ENCODE assay signal across 8 cellular contexts in genomic region chr19:48810151-48810550, GRCh38. TPM values are rescaled to one million over a fixed set of nuclear protein-coding genes. Genes with fewer than 3 reads are reported as not detected.
DNase-seq lines count a peak whose midpoint lies in the region; ATAC-seq and TF ChIP-seq lines count a peak whose summit lies in the region.

No MANE protein-coding gene starts in this region.

- H3K36me3 ChIP-seq in colonic mucosa = no peaks in the 10 kb centered on the region

- TF ChIP-seq CTCF in LNCaP clone FGC (IDR thresholded peaks at IDR 0.05; ENCODE audit: control insufficient read depth, extremely low read depth, insufficient read depth) (no peak), colonic mucosa (IDR thresholded peaks at IDR 0.05) (no peak), nephron progenitor cell (IDR thresholded peaks at IDR 0.05) (no peak)

- ATAC-seq in HG03175 (IDR thresholded peaks at IDR 0.05; ENCODE audit: unreplicated experiment) (no peak), GM18520 (IDR thresholded peaks at IDR 0.05; ENCODE audit: unreplicated experiment) (no peak)

- intact Hi-C loops in colonic mucosa (cut with DNase I) = no loop called here

- H3K27ac Mint-ChIP-seq in nephron progenitor cell = peak overlapping the region; percentile 50

- H3K4me3 Mint-ChIP-seq in nephron progenitor cell = peak overlapping the region; percentile 81

- H3K4me1 Mint-ChIP-seq in nephron progenitor cell = peaks cover 62% of the 10 kb centered on the region

- peak overlapping the region; percentile 85 for H3K27ac ChIP-seq in colonic mucosa

- no peaks in the 10 kb centered on the region for H3K9me3 ChIP-seq in colonic mucosa

- peaks cover 8% of the 10 kb centered on the region for H3K27me3 Mint-ChIP-seq in nephron progenitor cell (ENCODE audit: low read depth, poor library complexity)

- H3K9me3 Mint-ChIP-seq in nephron progenitor cell = no peaks in the 10 kb centered on the region

- peak; percentile 11 for DNase-seq in CD1c-positive myeloid dendritic cell (ENCODE audit: extremely low spot score)
- no peak for DNase-seq in LNCaP clone FGC (ENCODE audit: low read depth)
- no peak for DNase-seq in colonic mucosa
- no peak for DNase-seq in nephron progenitor cell
- DNase-seq in stimulated activated CD4-positive, alpha-beta T cell treated with anti-CD3 and anti-CD28 coated beads, Interleukin-2, amount 100 ng/mL, for 24 hours = no peak
- no peak for DNase-seq in SK-N-DZ (ENCODE audit: low spot score)

- H3K36me3 Mint-ChIP-seq in nephron progenitor cell (ENCODE audit: low read depth) = no peaks in the 10 kb centered on the region

- peak overlapping the region; percentile 73 to 77 for H3K9ac ChIP-seq in colonic mucosa (ENCODE audit: low read depth in 2 of 2, low read length in 2 of 2)

- H3K4me3 ChIP-seq in LNCaP clone FGC (ENCODE audit: low read depth, low read length) (peak overlapping the region; percentile 70), colonic mucosa (peak overlapping the region; percentile 66)

- no peaks in the 10 kb centered on the region for H3K27me3 ChIP-seq in colonic mucosa

- peaks cover 4% of the 10 kb centered on the region for H3K4me1 ChIP-seq in colonic mucosa

RNA-seq across cellular contexts. Expression of gene BCAT2, which starts 0.7 kb away (rescaled TPM):
- 10 to 100 TPM; 74.8 to 85.5 TPM for total RNA-seq in colonic mucosa
- polyA plus RNA-seq in SK-N-DZ (2014; cell fraction: cytosol; rRNA removed) = 32.8 and 33.2 TPM in 2 replicates
- polyA plus RNA-seq in SK-N-DZ (2014; cell fraction: nucleus; rRNA removed) = 43.3 and 52.9 TPM in 2 replicates

RNA-seq across cellular contexts. Expression of gene HSD17B14, which starts 26.1 kb away (rescaled TPM):
- 1 to 10 TPM in 1 of 2 donors, under 1 TPM in 1; 0.79 to 2.8 TPM for total RNA-seq in colonic mucosa
- 2.6 and 4.3 TPM in 2 replicates for polyA plus RNA-seq in SK-N-DZ (2014; cell fraction: cytosol; rRNA removed)
- polyA plus RNA-seq in SK-N-DZ (2014; cell fraction: nucleus; rRNA removed) = 9.7 and 10.0 TPM in 2 replicates

RNA-seq across cellular contexts. Expression of gene FGF21, which starts 54.8 kb away (rescaled TPM):
- total RNA-seq in colonic mucosa = not detected
- polyA plus RNA-seq in SK-N-DZ (2014; cell fraction: cytosol; rRNA removed) = not detected in 2 replicates
- not detected in 2 replicates for polyA plus RNA-seq in SK-N-DZ (2014; cell fraction: nucleus; rRNA removed)

RNA-seq across cellular contexts. Expression of gene FUT1, which starts 57.7 kb away (rescaled TPM):
- under 1 TPM; 0.59 to 0.80 TPM for total RNA-seq in colonic mucosa
- polyA plus RNA-seq in SK-N-DZ (2014; cell fraction: cytosol; rRNA removed) = 0.15 and 0.38 TPM in 2 replicates
- 0.07 TPM in 1 of 2 replicates, not detected in the other for polyA plus RNA-seq in SK-N-DZ (2014; cell fraction: nucleus; rRNA removed)

RNA-seq across cellular contexts. Expression of gene PLEKHA4, which starts 58.3 kb away (rescaled TPM):
- 1 to 10 TPM; 5.6 to 6.6 TPM for total RNA-seq in colonic mucosa
- 0.99 and 1.4 TPM in 2 replicates for polyA plus RNA-seq in SK-N-DZ (2014; cell fraction: cytosol; rRNA removed)
- 5.3 and 7.8 TPM in 2 replicates for polyA plus RNA-seq in SK-N-DZ (2014; cell fraction: nucleus; rRNA removed)
